Comparison of ENCODE assay signal across 18 cellular contexts in genomic region chr1:28365864-28366263, GRCh38. TPM values are rescaled to one million over a fixed set of nuclear protein-coding genes. Genes with fewer than 3 reads are reported as not detected.
DNase-seq lines count a peak whose midpoint lies in the region; ATAC-seq, FAIRE-seq and TF ChIP-seq lines count a peak whose summit lies in the region.
"Had no signal": no experiment of that assay in that cellular context is flagged by ENCODE, and none has a peak within 500 bp of the region (broad histone marks: within the 10 kb centered on the region; RNA-seq: fewer than 3 reads in every experiment).

No MANE protein-coding gene starts in this region.

- H3K27me3 Mint-ChIP-seq in progenitor cell of endocrine pancreas = no peaks in the 10 kb centered on the region
- H3K27me3 Mint-ChIP-seq: activated B cell treated with CpG ODN at 0.5 μM for 24 hours had no signal

- no TSS peak for BruUV-seq in K562 (replicated peaks; lab: Mats Ljungman, UMichigan)

- H3K27me3 ChIP-seq in K562 (ENCODE audit: control insufficient read depth in 2 of 2, insufficient read depth in 2 of 2, low read length in 2 of 2) = no peaks in the 10 kb centered on the region
- no peaks in the 10 kb centered on the region for H3K27me3 ChIP-seq in osteoblast (ENCODE audit: insufficient read depth, low read length)
- no peaks in the 10 kb centered on the region for H3K27me3 ChIP-seq in smooth muscle cell (ENCODE audit: low read depth)
- H3K27me3 ChIP-seq: heart right ventricle had no signal

- peak; percentile 86 for DNase-seq in DMS153 treated with DMSO at 0.1 percent for 48 hours (lab: John Stamatoyannopoulos, UW; ENCODE audit: unreplicated experiment)
- peak; percentile 65 for DNase-seq in LoVo (ENCODE audit: low spot score)
- DNase-seq in K562 (ENCODE audit: extremely low read depth in 1 of 4, low spot score in 3 of 4) = no peak
- DNase-seq in osteoblast (ENCODE audit: insufficient read length, low spot score, missing footprints) = peak; percentile 0
- no peak for DNase-seq in progenitor cell of endocrine pancreas (ENCODE audit: low spot score, unreplicated experiment)
- DNase-seq in activated CD4-positive, CD25-positive, alpha-beta regulatory T cell (lab: John Stamatoyannopoulos, UW) = no peak
- DNase-seq in smooth muscle cell (lab: John Stamatoyannopoulos, UW; ENCODE audit: unreplicated experiment) = no peak
- no peak for DNase-seq in urothelium cell line (ENCODE audit: low spot score)
- DNase-seq: activated B cell treated with CpG ODN at 0.5 μM for 24 hours; activated naive CD4-positive, alpha-beta T cell treated with anti-CD3 and anti-CD28 coated beads for 36 hours; EL; heart right ventricle; KBM-7; nucleus accumbens; stimulated activated CD4-positive, alpha-beta T cell treated with anti-CD3 and anti-CD28 coated beads, Interleukin-4, amount 100 ng/mL, for 24 hours had no signal

- no peak for TF ChIP-seq RAD21 in K562 (CRISPR knock-in tag; conservative IDR thresholded peaks at IDR 0.05 in 1 of 2, IDR thresholded peaks at IDR 0.05 in 1 of 2)

- H3F3A ChIP-seq in smooth muscle cell (ENCODE audit: low read depth) = peaks cover 4% of the 10 kb centered on the region

- H3K9me1 ChIP-seq in K562 (ENCODE audit: control insufficient read depth, insufficient read depth, low read length) = no peaks in the 10 kb centered on the region

- H3K79me2 ChIP-seq in K562 (ENCODE audit: control insufficient read depth, insufficient read depth, low read length) = peaks cover 13% of the 10 kb centered on the region
- H3K79me2 ChIP-seq in osteoblast (ENCODE audit: insufficient read depth, low read length) = peaks cover 4% of the 10 kb centered on the region
- H3K79me2 ChIP-seq in smooth muscle cell (ENCODE audit: low read depth) = peaks cover 4% of the 10 kb centered on the region

- no peak overlapping the region for H3K4me2 ChIP-seq in K562 (ENCODE audit: insufficient read depth, low read length)
- no peak overlapping the region for H3K4me2 ChIP-seq in osteoblast (ENCODE audit: insufficient read depth, low read length)
- no peak overlapping the region for H3K4me2 ChIP-seq in smooth muscle cell

- no peaks in the 10 kb centered on the region for H3K9me3 ChIP-seq in K562 (replicated peaks; ENCODE audit: control insufficient read depth, insufficient read depth, low read depth, low read length)
- no peaks in the 10 kb centered on the region for H3K9me3 ChIP-seq in osteoblast (ENCODE audit: low read depth, low read length)
- H3K9me3 ChIP-seq in smooth muscle cell (replicated peaks; ENCODE audit: low read depth) = no peaks in the 10 kb centered on the region
- H3K9me3 ChIP-seq: heart right ventricle, thoracic aorta had no signal

- no peak for ATAC-seq in K562
- ATAC-seq: heart right ventricle had no signal

- 67% methylated on average over 4 of the region's 7 CpGs for WGBS in K562 (ENCODE audit: insufficient coverage, low coverage, missing lambda C conversion rate)
- 86% methylated on average over 7 of the region's 7 CpGs for WGBS in smooth muscle cell (ENCODE audit: low lambda C conversion rate)

- no peak overlapping the region for H3K27ac ChIP-seq in K562 (ENCODE audit: extremely low read depth, low read depth, low read length)
- no peak overlapping the region for H3K27ac ChIP-seq in osteoblast (ENCODE audit: low read depth, low read length)
- H3K27ac ChIP-seq in smooth muscle cell (ENCODE audit: low read depth) = no peak overlapping the region
- H3K27ac ChIP-seq: heart right ventricle, RWPE1, thoracic aorta had no signal

- no peaks in the 10 kb centered on the region for H3K36me3 Mint-ChIP-seq in progenitor cell of endocrine pancreas (ENCODE audit: insufficient read depth)

- no peaks in the 10 kb centered on the region for H3K9me3 Mint-ChIP-seq in progenitor cell of endocrine pancreas (ENCODE audit: low read depth)
- H3K9me3 Mint-ChIP-seq: activated B cell treated with CpG ODN at 0.5 μM for 24 hours; activated naive CD4-positive, alpha-beta T cell treated with anti-CD3 and anti-CD28 coated beads for 36 hours had no signal

- H3K4me3 Mint-ChIP-seq in progenitor cell of endocrine pancreas (ENCODE audit: low read depth) = no peak overlapping the region
- H3K4me3 Mint-ChIP-seq: activated B cell treated with CpG ODN at 0.5 μM for 24 hours; activated naive CD4-positive, alpha-beta T cell treated with anti-CD3 and anti-CD28 coated beads for 36 hours had no signal

- POLR2A ChIA-PET in K562 (lab: Yijun Ruan, JAX) = interaction anchor here (0.8 to 1.2 kb wide), 2 partner anchors 13 to 216 kb away, joined by 3 to 4 read pairs; no protein-coding TSS in a partner anchor

- H3K9ac ChIP-seq in K562 (ENCODE audit: insufficient read depth in 1 of 2, low read depth in 2 of 2, low read length in 2 of 2) (no peak overlapping the region), smooth muscle cell (ENCODE audit: low read depth) (no peak overlapping the region)

- H3K4me1 Mint-ChIP-seq in progenitor cell of endocrine pancreas (ENCODE audit: low read depth) = peaks cover 8% of the 10 kb centered on the region

- H4K20me1 ChIP-seq in K562 (replicated peaks; ENCODE audit: control insufficient read depth, insufficient read depth, low read length) (no peaks in the 10 kb centered on the region), osteoblast (ENCODE audit: insufficient read depth, low read length) (no peaks in the 10 kb centered on the region), smooth muscle cell (ENCODE audit: low read depth) (no peaks in the 10 kb centered on the region)

- H3K36me3 ChIP-seq in K562 (ENCODE audit: control insufficient read depth, insufficient read depth, low read length) (no peaks in the 10 kb centered on the region), osteoblast (ENCODE audit: insufficient read depth, low read length) (no peaks in the 10 kb centered on the region), smooth muscle cell (ENCODE audit: low read depth) (no peaks in the 10 kb centered on the region)
- H3K36me3 ChIP-seq: heart right ventricle, thoracic aorta had no signal

- TF ChIP-seq POLR2A in K562 (conservative IDR thresholded peaks at IDR 0.05) = no peak

- intact Hi-C loops in K562 (cut with micrococcal nuclease) = loop anchor here (5.0 kb wide), 1 partner anchor 151 kb away; no protein-coding TSS in a partner anchor

- TF ChIP-seq EP300 in K562 (IDR thresholded peaks at IDR 0.05; ENCODE audit: low read length) = no peak

- no peak overlapping the region for H3K4me3 ChIP-seq in K562
- H3K4me3 ChIP-seq in osteoblast (ENCODE audit: insufficient read depth, low read length) = no peak overlapping the region
- no peak overlapping the region for H3K4me3 ChIP-seq in smooth muscle cell
- H3K4me3 ChIP-seq: heart right ventricle, thoracic aorta had no signal

- in situ Hi-C loops in K562 (cut with MboI) = no loop called here

- FAIRE-seq in K562 (lab: Jason Lieb, UNC) (no peak), urothelium cell line (lab: Jason Lieb, UNC) (no peak)
- FAIRE-seq: kidney had no signal

- H3K4me1 ChIP-seq in K562 (replicated peaks in 1 of 2; ENCODE audit: control insufficient read depth in 2 of 2, insufficient read depth in 2 of 2, low read length in 2 of 2) (peaks cover 8 to 21% of the 10 kb centered on the region in 2 experiments; a peak in 4 of 5 replicates), osteoblast (ENCODE audit: insufficient read depth, low read length) (peaks cover 9% of the 10 kb centered on the region), smooth muscle cell (ENCODE audit: low read depth) (peaks cover 3% of the 10 kb centered on the region)

- no peak for TF ChIP-seq CTCF in K562 (IDR thresholded peaks at IDR 0.05 in 2 of 3, conservative IDR thresholded peaks at IDR 0.05 in 1 of 3; ENCODE audit: insufficient read depth in 2 of 3, low read depth in 1 of 3, low read length in 3 of 3)
- no peak for TF ChIP-seq CTCF in osteoblast (IDR thresholded peaks at IDR 0.05; ENCODE audit: extremely low read depth, low read depth, low read length)
- TF ChIP-seq CTCF in progenitor cell of endocrine pancreas (IDR thresholded peaks at IDR 0.05; ENCODE audit: unreplicated experiment) = no peak
- no peak for TF ChIP-seq CTCF in smooth muscle cell (IDR thresholded peaks at IDR 0.05; ENCODE audit: borderline replicate concordance, insufficient read depth, poor library complexity, severe bottlenecking)

- CTCF ChIA-PET in K562 (lab: Yijun Ruan, JAX; ENCODE audit: low intra/inter-chr PET ratio) = no interaction called here

- H2AFZ ChIP-seq in K562 (ENCODE audit: low read depth, low read length) (0 out of 2 replicates have a peak overlapping the region, but pooled peaks have one; percentile 11), osteoblast (ENCODE audit: low read length) (no peak overlapping the region), smooth muscle cell (ENCODE audit: low read depth) (no peak overlapping the region)

- no peak overlapping the region for H3K27ac Mint-ChIP-seq in progenitor cell of endocrine pancreas
- H3K27ac Mint-ChIP-seq: activated B cell treated with CpG ODN at 0.5 μM for 24 hours; activated naive CD4-positive, alpha-beta T cell treated with anti-CD3 and anti-CD28 coated beads for 36 hours had no signal

RNA-seq across cellular contexts. Expression of gene PHACTR4, which starts 3.7 kb away (rescaled TPM):
- 24.0 and 41.2 TPM in 2 replicates for total RNA-seq in K562 (2011; cell fraction: chromatin; rRNA removed; ENCODE audit: low replicate concordance)
- total RNA-seq in K562 (2011; cell fraction: nucleolus; rRNA removed) = 12.5 and 16.1 TPM in 2 replicates
- 26.8 and 45.1 TPM in 2 replicates for total RNA-seq in K562 (2011; cell fraction: nucleoplasm; rRNA removed)
- total RNA-seq in K562 (2014; rRNA removed) (6.4 and 8.7 TPM in 2 replicates), K562 (2014; rRNA removed; fragmentation: Illumina TruSeq; extraction: Trizol) (13.9 and 18.2 TPM in 2 replicates), K562 (2015; rRNA removed; fragmentation: Illumina TruSeq; extraction: Trizol) (17.5 and 17.7 TPM in 2 replicates), K562 (2021) (28.6 and 34.6 TPM in 2 replicates), osteoblast (12.7 and 14.7 TPM in 2 replicates), progenitor cell of endocrine pancreas (74.6 and 80.6 TPM in 2 replicates), smooth muscle cell (14.1 and 20.2 TPM in 2 replicates)
- polyA plus RNA-seq in K562 (2011; rRNA removed) (11.9 and 14.0 TPM in 2 replicates), K562 (2014; fragmentation: Illumina TruSeq; extraction: Trizol) (37.9 and 43.6 TPM in 2 replicates), K562 (2014; fragmentation: Nextera tagmentation; extraction: Ambion mirVana) (10 to 100 TPM; 12.8 to 14.2 TPM), K562 (2014; rRNA removed) (18.2 and 18.5 TPM in 2 replicates), smooth muscle cell (15.2 and 22.2 TPM in 2 replicates)
- 9.5 and 18.8 TPM in 2 replicates for polyA plus RNA-seq in K562 (2011; cell fraction: cytosol; rRNA removed)
- 10.0 and 10.8 TPM in 2 replicates for polyA plus RNA-seq in K562 (2011; cell fraction: nucleus; rRNA removed)
- polyA plus RNA-seq in K562 (2012) = 22.7 and 23.1 TPM in 2 replicates
- 16.3 and 18.6 TPM in 2 replicates for polyA minus RNA-seq in K562 (2011; rRNA and poly(A)+ RNA removed)
- 11.1 and 12.5 TPM in 2 replicates for polyA minus RNA-seq in K562 (2011; cell fraction: cytosol; rRNA and poly(A)+ RNA removed)
- 4.4 and 7.9 TPM in 2 replicates for polyA minus RNA-seq in K562 (2011; cell fraction: nucleus; rRNA and poly(A)+ RNA removed)

RNA-seq across cellular contexts. Expression of gene MED18, which starts 37.0 kb away (rescaled TPM):
- 16.8 and 18.9 TPM in 2 replicates for total RNA-seq in K562 (2011; cell fraction: chromatin; rRNA removed; ENCODE audit: low replicate concordance)
- 19.2 and 20.0 TPM in 2 replicates for total RNA-seq in K562 (2011; cell fraction: nucleolus; rRNA removed)
- 25.3 and 28.1 TPM in 2 replicates for total RNA-seq in K562 (2011; cell fraction: nucleoplasm; rRNA removed)
- 22.7 and 23.8 TPM in 2 replicates for total RNA-seq in K562 (2014; rRNA removed)
- 21.1 and 22.0 TPM in 2 replicates for total RNA-seq in K562 (2014; rRNA removed; fragmentation: Illumina TruSeq; extraction: Trizol)
- 24.1 and 24.5 TPM in 2 replicates for total RNA-seq in K562 (2015; rRNA removed; fragmentation: Illumina TruSeq; extraction: Trizol)
- total RNA-seq in K562 (2021) = 19.1 and 21.0 TPM in 2 replicates
- 28.9 and 33.2 TPM in 2 replicates for polyA plus RNA-seq in K562 (2011; rRNA removed)
- polyA plus RNA-seq in K562 (2011; cell fraction: cytosol; rRNA removed) = 38.5 and 46.2 TPM in 2 replicates
- polyA plus RNA-seq in K562 (2011; cell fraction: nucleus; rRNA removed) = 24.2 and 34.9 TPM in 2 replicates
- 25.0 and 32.1 TPM in 2 replicates for polyA plus RNA-seq in K562 (2012)
- 23.8 and 25.5 TPM in 2 replicates for polyA plus RNA-seq in K562 (2014; fragmentation: Illumina TruSeq; extraction: Trizol)
- 10 to 100 TPM; 38.6 to 50.6 TPM for polyA plus RNA-seq in K562 (2014; fragmentation: Nextera tagmentation; extraction: Ambion mirVana)
- polyA plus RNA-seq in K562 (2014; rRNA removed) = 15.2 and 16.9 TPM in 2 replicates
- 88.8 and 95.6 TPM in 2 replicates for polyA minus RNA-seq in K562 (2011; rRNA and poly(A)+ RNA removed)
- polyA minus RNA-seq in K562 (2011; cell fraction: cytosol; rRNA and poly(A)+ RNA removed) = 22.8 and 25.4 TPM in 2 replicates
- polyA minus RNA-seq in K562 (2011; cell fraction: nucleus; rRNA and poly(A)+ RNA removed) = 7.9 and 17.3 TPM in 2 replicates
- total RNA-seq in osteoblast = 14.7 and 19.5 TPM in 2 replicates
- total RNA-seq in progenitor cell of endocrine pancreas = 13.2 and 13.3 TPM in 2 replicates
- 11.6 and 13.2 TPM in 2 replicates for total RNA-seq in smooth muscle cell
- polyA plus RNA-seq in smooth muscle cell = 12.3 and 13.8 TPM in 2 replicates

Comparison
In these comparisons a context has a peak if more than half of its experiments do, and no peak if none do; other contexts are left out.
1. DNase-seq: peak in DMS153 treated with DMSO at 0.1 percent for 48 hours (single experiment), LoVo (single experiment) and osteoblast (single experiment); none in K562 (0 of 4), progenitor cell of endocrine pancreas (single experiment), activated CD4-positive, CD25-positive, alpha-beta regulatory T cell (0 of 4), smooth muscle cell (single experiment) and urothelium cell line (single experiment).